Comparison of ENCODE assay signal across 10 cellular contexts in genomic region chr16:69469807-69470561, GRCh38. TPM values are rescaled to one million over a fixed set of nuclear protein-coding genes. Genes with fewer than 3 reads are reported as not detected.
DNase-seq lines count a peak whose midpoint lies in the region; ATAC-seq and TF ChIP-seq lines count a peak whose summit lies in the region.
"Had no signal": no experiment of that assay in that cellular context is flagged by ENCODE, and none has a peak within 500 bp of the region (broad histone marks: within the 10 kb centered on the region; RNA-seq: fewer than 3 reads in every experiment).

No MANE protein-coding gene starts in this region.

- H3K36me3 ChIP-seq in BLaER1, result no peaks in the 10 kb centered on the region
- no peaks in the 10 kb centered on the region for H3K36me3 ChIP-seq in CD8-positive, alpha-beta T cell (ENCODE audit: insufficient read depth, low read length)

- no peak overlapping the region for H3K27ac Mint-ChIP-seq in activated CD8-positive, alpha-beta memory T cell treated with anti-CD3 and anti-CD28 coated beads, Interleukin-2, amount 10 ng/mL, durations not matched to agents 7 days and 5 days
- no peak overlapping the region for H3K27ac Mint-ChIP-seq in CD8-positive, alpha-beta T cell

- 0 out of 2 replicates have a peak overlapping the region, but pooled peaks have one; percentile 26 for H3K4me3 ChIP-seq in BLaER1
- no peak overlapping the region for H3K4me3 ChIP-seq in CD8-positive, alpha-beta T cell (ENCODE audit: low read depth, low read length)
- H3K4me3 ChIP-seq: lung had no signal

- DNase-seq in activated CD8-positive, alpha-beta memory T cell treated with anti-CD3 and anti-CD28 coated beads, Interleukin-2, amount 10 ng/mL, durations not matched to agents 7 days and 5 days, result no peak
- DNase-seq in NCI-H1105 (lab: John Stamatoyannopoulos, UW), result no peak
- DNase-seq in NCI-H774 (lab: John Stamatoyannopoulos, UW), result no peak
- no peak for DNase-seq in foreskin keratinocyte
- DNase-seq in CD8-positive, alpha-beta T cell, result no peak

- TF ChIP-seq CTCF in foreskin keratinocyte (conservative IDR thresholded peaks at IDR 0.05), result no peak
- TF ChIP-seq CTCF in CD8-positive, alpha-beta T cell (IDR thresholded peaks at IDR 0.05), result no peak

- 0 out of 2 replicates have a peak overlapping the region, but pooled peaks have one; percentile 39 for H3K27ac ChIP-seq in BLaER1
- H3K27ac ChIP-seq in foreskin keratinocyte, result no peak overlapping the region
- no peak overlapping the region for H3K27ac ChIP-seq in CD8-positive, alpha-beta T cell (ENCODE audit: low read depth, low read length)

- POLR2A ChIA-PET in CD8-positive, alpha-beta T cell (lab: Charles Lee), result interaction anchor here (0.7 kb wide), 1 partner anchor 157 kb away, joined by 4 read pairs; no protein-coding TSS in a partner anchor

- peaks cover 7% of the 10 kb centered on the region for H3K36me3 Mint-ChIP-seq in activated CD8-positive, alpha-beta memory T cell treated with anti-CD3 and anti-CD28 coated beads, Interleukin-2, amount 10 ng/mL, durations not matched to agents 7 days and 5 days
- peaks cover 9% of the 10 kb centered on the region for H3K36me3 Mint-ChIP-seq in CD8-positive, alpha-beta T cell

- no peaks in the 10 kb centered on the region for H3K9me3 ChIP-seq in BLaER1
- H3K9me3 ChIP-seq in CD8-positive, alpha-beta T cell (ENCODE audit: low read length), result no peaks in the 10 kb centered on the region

- no peak overlapping the region for H3K4me3 Mint-ChIP-seq in activated CD8-positive, alpha-beta memory T cell treated with anti-CD3 and anti-CD28 coated beads, Interleukin-2, amount 10 ng/mL, durations not matched to agents 7 days and 5 days
- H3K4me3 Mint-ChIP-seq in CD8-positive, alpha-beta T cell, result no peak overlapping the region
- H3K4me3 Mint-ChIP-seq: central memory CD8-positive, alpha-beta T cell had no signal

- H3K4me1 ChIP-seq in BLaER1 (peaks cover 61% of the 10 kb centered on the region), foreskin keratinocyte (no peaks in the 10 kb centered on the region)
- no peaks in the 10 kb centered on the region for H3K4me1 ChIP-seq in CD8-positive, alpha-beta T cell (ENCODE audit: insufficient read depth, low read length)

- H3K4me2 ChIP-seq in BLaER1, result peak overlapping the region; percentile 64

- H4K20me1 ChIP-seq in BLaER1, result peaks cover 23% of the 10 kb centered on the region

- H3K27me3 ChIP-seq in BLaER1 (no peaks in the 10 kb centered on the region), foreskin keratinocyte (no peaks in the 10 kb centered on the region)
- H3K27me3 ChIP-seq in CD8-positive, alpha-beta T cell (ENCODE audit: insufficient read depth, low read length), result no peaks in the 10 kb centered on the region

- H3K4me1 Mint-ChIP-seq in activated CD8-positive, alpha-beta memory T cell treated with anti-CD3 and anti-CD28 coated beads, Interleukin-2, amount 10 ng/mL, durations not matched to agents 7 days and 5 days, result peaks cover 40% of the 10 kb centered on the region
- peaks cover 21% of the 10 kb centered on the region for H3K4me1 Mint-ChIP-seq in CD8-positive, alpha-beta T cell (ENCODE audit: low read depth)

- intact Hi-C loops in CD8-positive, alpha-beta T cell (cut with DNase I, micrococcal nuclease), result loop anchor here in 1 of 2 experiments (5.0 kb wide), 1 partner anchor 73 kb away; no protein-coding TSS in a partner anchor

- H3K9me3 Mint-ChIP-seq in activated CD8-positive, alpha-beta memory T cell treated with anti-CD3 and anti-CD28 coated beads, Interleukin-2, amount 10 ng/mL, durations not matched to agents 7 days and 5 days (ENCODE audit: low read depth), result no peaks in the 10 kb centered on the region
- H3K9me3 Mint-ChIP-seq in CD8-positive, alpha-beta T cell, result no peaks in the 10 kb centered on the region
- H3K9me3 Mint-ChIP-seq: central memory CD8-positive, alpha-beta T cell had no signal

- H3K27me3 Mint-ChIP-seq in activated CD8-positive, alpha-beta memory T cell treated with anti-CD3 and anti-CD28 coated beads, Interleukin-2, amount 10 ng/mL, durations not matched to agents 7 days and 5 days, result no peaks in the 10 kb centered on the region
- H3K27me3 Mint-ChIP-seq in CD8-positive, alpha-beta T cell (ENCODE audit: low read depth), result no peaks in the 10 kb centered on the region
- H3K27me3 Mint-ChIP-seq: central memory CD8-positive, alpha-beta T cell had no signal

- CTCF ChIA-PET in activated CD8-positive, alpha-beta memory T cell treated with anti-CD3 and anti-CD28 coated beads, Interleukin-2, amount 10 ng/mL, durations not matched to agents 7 days and 5 days (lab: Charles Lee), result interaction anchor here (1.1 to 1.9 kb wide), 3 partner anchors 20 to 177 kb away, joined by 3 to 6 read pairs (median 5); no protein-coding TSS in a partner anchor
- CTCF ChIA-PET in CD8-positive, alpha-beta T cell (lab: Charles Lee), result no interaction called here

- H3K9ac ChIP-seq in BLaER1, result no peak overlapping the region

- ATAC-seq in GM19035 (IDR thresholded peaks at IDR 0.05; ENCODE audit: unreplicated experiment) (peak; percentile 57), HG03135 (IDR thresholded peaks at IDR 0.05; ENCODE audit: unreplicated experiment) (peak; percentile 68), foreskin keratinocyte (no peak)
- peak; percentile 34 for ATAC-seq in activated CD8-positive, alpha-beta memory T cell treated with anti-CD3 and anti-CD28 coated beads, Interleukin-2, amount 10 ng/mL, durations not matched to agents 7 days and 5 days
- no peak for ATAC-seq in CD8-positive, alpha-beta T cell

RNA-seq across cellular contexts. Expression of gene CYB5B, which starts 45.6 kb away (rescaled TPM):
- 100 to 1,000 TPM; 149 to 189 TPM for total RNA-seq in activated CD8-positive, alpha-beta memory T cell treated with anti-CD3 and anti-CD28 coated beads, Interleukin-2, amount 10 ng/mL, durations not matched to agents 7 days and 5 days
- 171 and 188 TPM in 2 replicates for total RNA-seq in foreskin keratinocyte
- polyA plus RNA-seq in foreskin keratinocyte, result 130 and 156 TPM in 2 replicates
- total RNA-seq in CD8-positive, alpha-beta T cell, result 10 to 100 TPM; 16.2 to 18.6 TPM

Comparison
In these comparisons a context has a peak if more than half of its experiments do, and no peak if none do; other contexts are left out.
1. ATAC-seq: peak in GM19035 (single experiment), HG03135 (single experiment) and activated CD8-positive, alpha-beta memory T cell treated with anti-CD3 and anti-CD28 coated beads, Interleukin-2, amount 10 ng/mL, durations not matched to agents 7 days and 5 days (single experiment); none in foreskin keratinocyte (single experiment) and CD8-positive, alpha-beta T cell (single experiment).